In the genomic region with DNA sequence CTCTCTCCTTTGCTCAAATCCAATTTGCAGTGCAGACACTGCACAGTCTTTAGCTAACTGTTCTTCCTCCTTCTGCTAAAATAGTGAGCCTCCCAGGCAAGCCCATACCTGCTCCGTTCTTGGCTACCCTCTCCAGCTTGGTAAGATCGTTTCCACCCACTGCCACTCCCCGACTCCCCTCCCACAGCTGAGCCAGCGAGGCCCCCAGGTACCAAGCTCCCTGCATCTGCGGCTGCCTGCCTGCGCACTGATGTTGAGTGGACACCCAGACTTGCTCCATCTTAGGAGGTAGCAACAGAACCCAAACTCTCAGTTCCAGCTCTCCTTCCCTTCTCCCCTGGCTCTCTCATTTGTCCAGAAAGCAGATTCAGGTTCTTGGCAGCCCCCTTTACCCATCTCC, we compare ENCODE assay signal across 18 cellular contexts. TPM values are rescaled to one million over a fixed set of nuclear protein-coding genes. Genes with fewer than 3 reads are reported as not detected.
DNase-seq lines count a peak whose midpoint lies in the region; ATAC-seq, FAIRE-seq and TF ChIP-seq lines count a peak whose summit lies in the region.
"Had no signal": no experiment of that assay in that cellular context is flagged by ENCODE, and none has a peak within 500 bp of the region (broad histone marks: within the 10 kb centered on the region; RNA-seq: fewer than 3 reads in every experiment).

No MANE protein-coding gene starts in this region.

- BruUV-seq in MCF 10A (replicated peaks; lab: Mats Ljungman, UMichigan): no TSS peak

- intact Hi-C loops in MCF 10A (cut with micrococcal nuclease) (loop anchor here (5.0 kb wide), 1 partner anchor 76 kb away; no protein-coding TSS in a partner anchor), breast epithelium (cut with DNase I; ENCODE audit: low total_unique reads) (no loop called here), aorta (cut with DNase I) (no loop called here)

- H3K9me3 Mint-ChIP-seq in MCF 10A (ENCODE audit: unreplicated experiment) (no peaks in the 10 kb centered on the region), endodermal cell (no peaks in the 10 kb centered on the region), neural progenitor cell (no peaks in the 10 kb centered on the region)
- H3K9me3 Mint-ChIP-seq: CD8-positive, alpha-beta memory T cell had no signal

- no peaks in the 10 kb centered on the region for H3K9me3 ChIP-seq in breast epithelium
- no peaks in the 10 kb centered on the region for H3K9me3 ChIP-seq in endodermal cell (ENCODE audit: control insufficient read depth, low read length)
- no peaks in the 10 kb centered on the region for H3K9me3 ChIP-seq in neural progenitor cell (ENCODE audit: low read depth)
- H3K9me3 ChIP-seq in aorta (ENCODE audit: control insufficient read depth, low read length): no peaks in the 10 kb centered on the region
- H3K9me3 ChIP-seq: BLaER1 had no signal

- peak overlapping the region; percentile 18 for H3K27ac Mint-ChIP-seq in MCF 10A (ENCODE audit: low read depth, unreplicated experiment)
- no peak overlapping the region for H3K27ac Mint-ChIP-seq in endodermal cell
- no peak overlapping the region for H3K27ac Mint-ChIP-seq in neural progenitor cell

- H3K4me3 ChIP-seq in breast epithelium: no peak overlapping the region
- no peak overlapping the region for H3K4me3 ChIP-seq in endodermal cell (ENCODE audit: low read length)
- no peak overlapping the region for H3K4me3 ChIP-seq in neural progenitor cell
- H3K4me3 ChIP-seq in aorta (ENCODE audit: low read length in 2 of 2): no peak overlapping the region
- H3K4me3 ChIP-seq: BLaER1 had no signal

- 83 to 100% methylated on average over 1 to 6 of the region's 6 CpGs for WGBS in endodermal cell (ENCODE audit: insufficient coverage in 1 of 2, insufficient read length in 1 of 2), 2 experiments
- WGBS in aorta, 2 donors: 82 to 83% methylated on average over 6 of the region's 6 CpGs

- no peak for FAIRE-seq in RCC 7860 (lab: Jason Lieb, UNC)
- FAIRE-seq: D721Med had no signal

- H3K27me3 ChIP-seq in breast epithelium (no peaks in the 10 kb centered on the region), endodermal cell (ENCODE audit: control insufficient read depth, insufficient read depth, low read length, poor library complexity, severe bottlenecking) (no peaks in the 10 kb centered on the region), neural progenitor cell (peaks cover 3% of the 10 kb centered on the region), aorta (ENCODE audit: control insufficient read depth in 1 of 2, insufficient read depth in 2 of 2, low read length in 1 of 2) (no peaks in the 10 kb centered on the region)
- H3K27me3 ChIP-seq: BLaER1 had no signal

- ATAC-seq in aorta (ENCODE audit: low FRiP score) (no peak), HG02840 (IDR thresholded peaks at IDR 0.05; ENCODE audit: low FRiP score, unreplicated experiment) (no peak), HG02973 (IDR thresholded peaks at IDR 0.05; ENCODE audit: unreplicated experiment) (no peak)

- TF ChIP-seq CTCF in MCF 10A (IDR thresholded peaks at IDR 0.05; ENCODE audit: unreplicated experiment) (no peak), breast epithelium (IDR thresholded peaks at IDR 0.05) (no peak), endodermal cell (conservative IDR thresholded peaks at IDR 0.05) (no peak), neural progenitor cell (IDR thresholded peaks at IDR 0.05) (no peak)

- H3K9ac ChIP-seq in endodermal cell (ENCODE audit: extremely low read depth, low read length, poor library complexity, severe bottlenecking) (no peak overlapping the region), neural progenitor cell (no peak overlapping the region)
- H3K9ac ChIP-seq: BLaER1 had no signal

- peaks cover 0 to 9% of the 10 kb centered on the region in 2 donors for H3K4me1 ChIP-seq in breast epithelium
- peaks cover 3% of the 10 kb centered on the region for H3K4me1 ChIP-seq in endodermal cell (ENCODE audit: control insufficient read depth, insufficient read depth, low read length)
- H3K4me1 ChIP-seq in neural progenitor cell: peaks cover 8% of the 10 kb centered on the region
- H3K4me1 ChIP-seq in aorta (ENCODE audit: control insufficient read depth in 1 of 2, insufficient read depth in 2 of 2, low read length in 2 of 2): no peaks in the 10 kb centered on the region

- no peaks in the 10 kb centered on the region for H3K36me3 ChIP-seq in breast epithelium
- H3K36me3 ChIP-seq in endodermal cell (ENCODE audit: control insufficient read depth, insufficient read depth, low read length): no peaks in the 10 kb centered on the region
- H3K36me3 ChIP-seq in neural progenitor cell: no peaks in the 10 kb centered on the region
- H3K36me3 ChIP-seq in aorta (ENCODE audit: control insufficient read depth in 1 of 2, insufficient read depth in 2 of 2, low read length in 1 of 2): no peaks in the 10 kb centered on the region
- H3K36me3 ChIP-seq: BLaER1 had no signal

- H3K79me2 ChIP-seq in neural progenitor cell (ENCODE audit: low read depth): no peaks in the 10 kb centered on the region

- no peak for TF ChIP-seq POLR2A in breast epithelium (IDR thresholded peaks at IDR 0.05)

- POLR2A ChIA-PET in MCF 10A (lab: Yijun Ruan, JAX): interaction anchor here (0.8 to 6.7 kb wide), 10 partner anchors 8 to 57 kb away, joined by 3 to 254 read pairs (median 11); a partner anchor contains a TSS

- H3K4me1 Mint-ChIP-seq in MCF 10A (ENCODE audit: insufficient read depth, unreplicated experiment): peaks cover 46% of the 10 kb centered on the region
- H3K4me1 Mint-ChIP-seq in endodermal cell: peaks cover 30% of the 10 kb centered on the region
- H3K4me1 Mint-ChIP-seq in neural progenitor cell: peaks cover 10% of the 10 kb centered on the region

- DNase-seq in MCF 10A (ENCODE audit: unreplicated experiment) (no peak), breast epithelium (ENCODE audit: low spot score in 2 of 2) (no peak), endodermal cell (peak; percentile 46), neural progenitor cell (ENCODE audit: low spot score) (no peak), aorta (peak; percentile 24 to 45), RCC 7860 (ENCODE audit: low spot score) (no peak)
- DNase-seq: CD8-positive, alpha-beta memory T cell; DMS79 treated with DMSO at 0.1 percent for 48 hours; HCEC 1CT; KBM-7; NCI-H1436 treated with DMSO at 0.1 percent for 48 hours; NCI-H2029 treated with DMSO at 0.1 percent for 48 hours; NCI-H2171 treated with DMSO at 0.1 percent for 48 hours; NCI-H748 treated with DMSO at 0.1 percent for 48 hours had no signal

- H3K4me3 Mint-ChIP-seq in MCF 10A (ENCODE audit: unreplicated experiment) (peak overlapping the region; percentile 31), endodermal cell (no peak overlapping the region), neural progenitor cell (peak overlapping the region; percentile 2)
- H3K4me3 Mint-ChIP-seq: CD8-positive, alpha-beta memory T cell had no signal

- no peak overlapping the region for H2AFZ ChIP-seq in neural progenitor cell (replicated peaks)

- H3K36me3 Mint-ChIP-seq in MCF 10A (ENCODE audit: insufficient read depth, unreplicated experiment) (peaks cover 6% of the 10 kb centered on the region), endodermal cell (ENCODE audit: low read depth) (no peaks in the 10 kb centered on the region), neural progenitor cell (no peaks in the 10 kb centered on the region)
- H3K36me3 Mint-ChIP-seq: CD8-positive, alpha-beta memory T cell had no signal

- H3K27me3 Mint-ChIP-seq in MCF 10A (ENCODE audit: insufficient read depth, unreplicated experiment) (no peaks in the 10 kb centered on the region), endodermal cell (ENCODE audit: insufficient read depth) (peaks cover 27% of the 10 kb centered on the region), neural progenitor cell (ENCODE audit: insufficient read depth, low read depth) (peaks cover 8% of the 10 kb centered on the region)

- CTCF ChIA-PET in MCF 10A (lab: Yijun Ruan, JAX): interaction anchor here (0.6 to 6.4 kb wide), 11 partner anchors 11 to 958 kb away, joined by 3 to 187 read pairs (median 6); no protein-coding TSS in a partner anchor

- no peak overlapping the region for H3K4me2 ChIP-seq in neural progenitor cell
- H3K4me2 ChIP-seq: BLaER1 had no signal

- peaks cover 18% of the 10 kb centered on the region for H3F3A ChIP-seq in neural progenitor cell (ENCODE audit: low read depth)

- no peaks in the 10 kb centered on the region for H4K20me1 ChIP-seq in neural progenitor cell (ENCODE audit: low read depth)
- H4K20me1 ChIP-seq: BLaER1 had no signal

- H3K27ac ChIP-seq in breast epithelium (no peak overlapping the region), endodermal cell (ENCODE audit: low read depth, low read length) (no peak overlapping the region), neural progenitor cell (no peak overlapping the region), aorta (ENCODE audit: low read depth in 1 of 2, low read length in 2 of 2) (no peak overlapping the region)
- H3K27ac ChIP-seq: BLaER1 had no signal

RNA-seq across cellular contexts. Expression of a gene that starts 7.9 kb away (rescaled TPM):
- total RNA-seq in MCF 10A (2022): 56.1 and 75.8 TPM in 2 replicates
- total RNA-seq in breast epithelium: 10 to 100 TPM; 13.1 to 28.7 (median 24.9) TPM
- 10 to 100 TPM; 53.2 to 85.7 TPM for total RNA-seq in endodermal cell
- 34.8 TPM for polyA plus RNA-seq in endodermal cell (2013, experiment 1 of 2)
- polyA plus RNA-seq in endodermal cell (2013, experiment 2 of 2): 29.4 TPM
- total RNA-seq in neural progenitor cell (ENCODE audit: low replicate concordance): 5.4 and 19.0 TPM in 2 replicates
- 10 to 100 TPM; 51.7 to 81.3 TPM for total RNA-seq in aorta
- polyA plus RNA-seq in aorta: 100 to 1,000 TPM in 1 of 2 donors, 1 to 10 TPM in 1; 9.3 to 162 TPM

Comparison
In these comparisons a context has a peak if more than half of its experiments do, and no peak if none do; other contexts are left out.
1. DNase-seq: peak in endodermal cell (single experiment) and aorta (2 of 2); none in MCF 10A (single experiment), breast epithelium (0 of 2), neural progenitor cell (single experiment) and RCC 7860 (single experiment).